ENCODE assay signal across 12 cellular contexts in genomic region chr11:130388607-130389205, GRCh38. TPM values are rescaled to one million over a fixed set of nuclear protein-coding genes. Genes with fewer than 3 reads are reported as not detected.
DNase-seq lines count a peak whose midpoint lies in the region; ATAC-seq and TF ChIP-seq lines count a peak whose summit lies in the region.
"Had no signal": no experiment of that assay in that cellular context is flagged by ENCODE, and none has a peak within 500 bp of the region (broad histone marks: within the 10 kb centered on the region; RNA-seq: fewer than 3 reads in every experiment).

No MANE protein-coding gene starts in this region.

- peak overlapping the region; percentile 55 for H3K27ac Mint-ChIP-seq in activated CD4-positive, alpha-beta T cell treated with anti-CD3 and anti-CD28 coated beads, Interleukin-2, amount 10 ng/mL, durations not matched to agents 7 days and 5 days

- no peaks in the 10 kb centered on the region for H3K9me3 Mint-ChIP-seq in activated CD4-positive, alpha-beta T cell treated with anti-CD3 and anti-CD28 coated beads, Interleukin-2, amount 10 ng/mL, durations not matched to agents 7 days and 5 days

- H3K27ac ChIP-seq in left ventricle myocardium inferior (replicated peaks): peak overlapping the region; percentile 59
- peak overlapping the region in 1 of 2 donors; percentile 56 for H3K27ac ChIP-seq in right atrium auricular region
- H3K27ac ChIP-seq in esophagus muscularis mucosa (replicated peaks in 1 of 4): peak overlapping the region; percentile 67 to 83 (median 78)
- H3K27ac ChIP-seq: parathyroid adenoma had no signal

- no peak for TF ChIP-seq CTCF in left ventricle myocardium inferior (IDR thresholded peaks at IDR 0.05; ENCODE audit: borderline replicate concordance)
- no peak for TF ChIP-seq CTCF in right atrium auricular region (IDR thresholded peaks at IDR 0.05)
- no peak for TF ChIP-seq CTCF in esophagus muscularis mucosa (IDR thresholded peaks at IDR 0.05)

- peak; percentile 77 for ATAC-seq in stimulated activated naive CD8-positive, alpha-beta T cell treated with anti-CD3 and anti-CD28 coated beads, Interleukin-15, Interleukin-2, amounts not matched to agents 100 U/mL and 50 U/mL, for 24 hours
- ATAC-seq in GM21381 (IDR thresholded peaks at IDR 0.05; ENCODE audit: unreplicated experiment): no peak
- no peak for ATAC-seq in GM21390 (IDR thresholded peaks at IDR 0.05; ENCODE audit: unreplicated experiment)
- ATAC-seq: PC-3 had no signal

- H3K27me3 Mint-ChIP-seq in activated CD4-positive, alpha-beta T cell treated with anti-CD3 and anti-CD28 coated beads, Interleukin-2, amount 10 ng/mL, durations not matched to agents 7 days and 5 days: peaks cover 2% of the 10 kb centered on the region

- TF ChIP-seq EP300 in esophagus muscularis mucosa (IDR thresholded peaks at IDR 0.05): no peak

- H3K9me3 ChIP-seq in left ventricle myocardium inferior (replicated peaks) (no peaks in the 10 kb centered on the region), right atrium auricular region (no peaks in the 10 kb centered on the region), esophagus muscularis mucosa (no peaks in the 10 kb centered on the region)

- CTCF ChIA-PET in activated CD4-positive, alpha-beta T cell treated with anti-CD3 and anti-CD28 coated beads, Interleukin-2, amount 10 ng/mL, durations not matched to agents 7 days and 5 days (lab: Charles Lee): no interaction called here

- H3K36me3 ChIP-seq in left ventricle myocardium inferior (no peaks in the 10 kb centered on the region), right atrium auricular region (no peaks in the 10 kb centered on the region), esophagus muscularis mucosa (no peaks in the 10 kb centered on the region)

- DNase-seq in left ventricle myocardium inferior (no peak), right atrium auricular region (ENCODE audit: low spot score) (no peak), esophagus muscularis mucosa (ENCODE audit: extremely low spot score) (no peak), NCI-H1417 (lab: John Stamatoyannopoulos, UW) (no peak)
- peak; percentile 52 for DNase-seq in activated CD4-positive, alpha-beta T cell treated with anti-CD3 and anti-CD28 coated beads, Interleukin-2, amount 10 ng/mL, durations not matched to agents 7 days and 5 days
- peak; percentile 15 for DNase-seq in stimulated activated naive CD8-positive, alpha-beta T cell treated with anti-CD3 and anti-CD28 coated beads, Interleukin-15, Interleukin-2, amounts not matched to agents 100 U/mL and 50 U/mL, for 24 hours
- DNase-seq: dermis blood vessel endothelial cell, DMS79, PC-3 had no signal

- intact Hi-C loops in left ventricle myocardium inferior (cut with micrococcal nuclease) (no loop called here), esophagus muscularis mucosa (cut with DNase I) (loop anchor here (5.0 kb wide), 1 partner anchor 71 kb away; no protein-coding TSS in a partner anchor)

- POLR2A ChIA-PET in activated CD4-positive, alpha-beta T cell treated with anti-CD3 and anti-CD28 coated beads, Interleukin-2, amount 10 ng/mL, durations not matched to agents 7 days and 5 days (lab: Charles Lee): no interaction called here

- peaks cover 22% of the 10 kb centered on the region for H3K4me1 Mint-ChIP-seq in activated CD4-positive, alpha-beta T cell treated with anti-CD3 and anti-CD28 coated beads, Interleukin-2, amount 10 ng/mL, durations not matched to agents 7 days and 5 days

- H3K4me1 ChIP-seq in left ventricle myocardium inferior (peaks cover 19% of the 10 kb centered on the region), right atrium auricular region (peaks cover 0 to 21% of the 10 kb centered on the region in 2 donors), esophagus muscularis mucosa (peaks cover 8 to 51% (median 41%) of the 10 kb centered on the region in 4 donors)
- H3K4me1 ChIP-seq: parathyroid adenoma had no signal

- H3K27me3 ChIP-seq in left ventricle myocardium inferior (ENCODE audit: low read depth) (no peaks in the 10 kb centered on the region), right atrium auricular region (no peaks in the 10 kb centered on the region), esophagus muscularis mucosa (no peaks in the 10 kb centered on the region)

- no peak for TF ChIP-seq POLR2A in esophagus muscularis mucosa (IDR thresholded peaks at IDR 0.05; ENCODE audit: low read depth)

- 85% methylated on average over 11 of the region's 11 CpGs for WGBS in esophagus muscularis mucosa

- H3K4me3 Mint-ChIP-seq in activated CD4-positive, alpha-beta T cell treated with anti-CD3 and anti-CD28 coated beads, Interleukin-2, amount 10 ng/mL, durations not matched to agents 7 days and 5 days: peak overlapping the region; percentile 6

- H3K4me3 ChIP-seq in left ventricle myocardium inferior (peak overlapping the region; percentile 47), right atrium auricular region (peak overlapping the region in 1 of 2 donors; percentile 21), esophagus muscularis mucosa (peak overlapping the region in 3 of 4 donors; percentile 1 to 7 (median 3))

- H3K36me3 Mint-ChIP-seq in activated CD4-positive, alpha-beta T cell treated with anti-CD3 and anti-CD28 coated beads, Interleukin-2, amount 10 ng/mL, durations not matched to agents 7 days and 5 days (ENCODE audit: low read depth): no peaks in the 10 kb centered on the region

RNA-seq across cellular contexts. Expression of gene ADAMTS8, which starts 39.7 kb away (rescaled TPM):
- total RNA-seq in left ventricle myocardium inferior (0.85 TPM), right atrium auricular region (1 to 10 TPM; 2.5 to 7.8 TPM), esophagus muscularis mucosa (10 to 100 TPM; 23.5 to 55.5 (median 29.8) TPM)
- not detected for total RNA-seq in activated CD4-positive, alpha-beta T cell treated with anti-CD3 and anti-CD28 coated beads, Interleukin-2, amount 10 ng/mL, durations not matched to agents 7 days and 5 days
- total RNA-seq: dermis blood vessel endothelial cell, PC-3 had no signal

RNA-seq across cellular contexts. Expression of gene ADAMTS15, which starts 59.7 kb away (rescaled TPM):
- 22.9 TPM for total RNA-seq in left ventricle myocardium inferior
- 10 to 100 TPM; 17.5 to 21.2 TPM for total RNA-seq in right atrium auricular region
- total RNA-seq in activated CD4-positive, alpha-beta T cell treated with anti-CD3 and anti-CD28 coated beads, Interleukin-2, amount 10 ng/mL, durations not matched to agents 7 days and 5 days: under 1 TPM; 0.04 to 0.05 TPM
- total RNA-seq in esophagus muscularis mucosa: 10 to 100 TPM in 3 of 4 donors, 1 to 10 TPM in 1; 6.6 to 11.4 (median 10.3) TPM

Comparison
In these comparisons a context has a peak if more than half of its experiments do, and no peak if none do; other contexts are left out.
1. DNase-seq: peak in activated CD4-positive, alpha-beta T cell treated with anti-CD3 and anti-CD28 coated beads, Interleukin-2, amount 10 ng/mL, durations not matched to agents 7 days and 5 days (single experiment) and stimulated activated naive CD8-positive, alpha-beta T cell treated with anti-CD3 and anti-CD28 coated beads, Interleukin-15, Interleukin-2, amounts not matched to agents 100 U/mL and 50 U/mL, for 24 hours (single experiment); none in left ventricle myocardium inferior (single experiment), right atrium auricular region (single experiment), esophagus muscularis mucosa (single experiment) and NCI-H1417 (0 of 3).
2. RNA of gene ADAMTS15, which starts 59.7 kb away (total RNA-seq): 22.9 TPM in left ventricle myocardium inferior (single experiment), 17.5 to 21.2 TPM in right atrium auricular region and 6.6 to 11.4 TPM in esophagus muscularis mucosa; 0.04 to 0.05 TPM in activated CD4-positive, alpha-beta T cell treated with anti-CD3 and anti-CD28 coated beads, Interleukin-2, amount 10 ng/mL, durations not matched to agents 7 days and 5 days; every median in the first group is over 4 times any median in the second.